23 cellular contexts compared by ENCODE assay signal in genomic region chr12:47133981-47134380, GRCh38.
"Had no signal": no experiment of that assay in that cellular context is flagged by ENCODE, and none has a peak within 500 bp of the region (broad histone marks: within the 10 kb centered on the region; RNA-seq: fewer than 3 reads in every experiment).

No MANE protein-coding gene starts in this region.

- H3K4me1 ChIP-seq: gastrocnemius medialis, heart left ventricle, lower lobe of right lung, sigmoid colon, spleen, suprapubic skin, upper lobe of left lung had no signal

- DNase-seq: activated CD4-positive, alpha-beta T cell treated with anti-CD3 and anti-CD28 coated beads for 1 hour; activated naive CD4-positive, alpha-beta T cell treated with anti-CD3 and anti-CD28 coated beads, Interleukin-2, amount 50 U/mL, for 16 hours; activated T-cell treated with anti-CD3 and anti-CD28 coated beads for 4 hours; anterior cingulate cortex; brain microvascular endothelial cell; cerebellar nuclear complex; effector memory CD4-positive, alpha-beta T cell; gastrocnemius medialis; heart left ventricle; left colon; lower lobe of right lung; SHP77 treated with DMSO at 0.1 percent for 48 hours; sigmoid colon; spleen; stimulated activated CD4-positive, alpha-beta T cell treated with anti-CD3 and anti-CD28 coated beads, Interleukin-4, amount 100 ng/mL, for 24 hours; stimulated activated naive CD4-positive, alpha-beta T cell treated with Interleukin-2 at 50 U/mL for 16 hours; T-helper 1 cell; upper lobe of left lung had no signal

- H3K4me3 Mint-ChIP-seq: mesothelial cell of epicardium, neural crest cell had no signal

- H3K36me3 ChIP-seq: brain microvascular endothelial cell, gastrocnemius medialis, heart left ventricle, lower lobe of right lung, spleen, suprapubic skin, upper lobe of left lung had no signal

- H3K9me3 ChIP-seq: gastrocnemius medialis, heart left ventricle, lower lobe of right lung, sigmoid colon, spleen, suprapubic skin, upper lobe of left lung had no signal

- H3K27ac ChIP-seq: brain microvascular endothelial cell, epithelial cell of prostate, gastrocnemius medialis, heart left ventricle, lower lobe of right lung, sigmoid colon, spleen, suprapubic skin, upper lobe of left lung had no signal

- H3K36me3 Mint-ChIP-seq: mesothelial cell of epicardium had no signal

- H3K27ac Mint-ChIP-seq: mesothelial cell of epicardium had no signal

- H3K4me1 Mint-ChIP-seq: mesothelial cell of epicardium, neural crest cell had no signal

- H3K4me3 ChIP-seq: gastrocnemius medialis, heart left ventricle, lower lobe of right lung, sigmoid colon, spleen, suprapubic skin, upper lobe of left lung had no signal

- H3K27me3 ChIP-seq: brain microvascular endothelial cell, gastrocnemius medialis, heart left ventricle, sigmoid colon, spleen, suprapubic skin, upper lobe of left lung had no signal

- H3K9me3 Mint-ChIP-seq: neural crest cell had no signal

- ATAC-seq: gastrocnemius medialis, heart left ventricle, left colon, lower lobe of right lung, SK-N-SH treated with all-trans-retinoic acid at 6 μM for 48 hours had no signal
